In the genomic region with DNA sequence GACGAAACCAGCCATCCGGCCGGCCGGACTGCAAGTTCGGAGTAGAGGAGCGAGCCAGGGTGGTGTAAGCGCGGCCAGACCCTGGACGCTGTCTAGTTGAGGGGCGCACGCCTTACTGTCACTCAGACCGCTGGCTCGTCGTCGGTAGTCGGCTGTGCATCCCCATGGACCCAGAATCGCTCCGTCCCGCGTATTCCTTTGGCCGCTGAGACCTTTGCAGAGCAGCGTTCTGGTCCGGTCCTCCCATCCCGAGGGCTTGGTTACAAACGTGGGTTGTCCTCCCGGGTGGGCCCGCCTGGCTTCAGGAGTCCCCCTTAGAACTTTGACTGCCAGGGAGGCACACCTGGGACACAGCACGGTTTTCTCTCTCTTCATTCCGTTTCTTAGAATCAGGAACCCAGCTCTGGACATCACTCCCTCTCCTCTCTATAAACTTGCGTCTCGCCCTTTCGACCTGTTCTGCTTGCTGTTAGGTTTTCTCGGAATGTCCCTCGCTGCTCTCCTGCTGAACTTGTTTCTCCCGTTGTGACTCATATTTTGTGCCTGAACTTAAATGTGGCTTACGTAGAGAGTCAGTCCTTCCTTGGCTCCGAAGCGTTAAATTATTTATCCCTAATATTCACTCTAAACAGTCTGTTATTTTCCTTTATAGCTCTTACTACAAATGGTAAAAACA, we compare ENCODE assay signal across 8 cellular contexts. TPM values are rescaled to one million over a fixed set of nuclear protein-coding genes. Genes with fewer than 3 reads are reported as not detected.
DNase-seq lines count a peak whose midpoint lies in the region; ATAC-seq and TF ChIP-seq lines count a peak whose summit lies in the region.

No MANE protein-coding gene starts in this region.

- DNase-seq in GM12864 (ENCODE audit: low read depth) (no peak), HT1080 (ENCODE audit: low read depth) (peak; percentile 37), left ventricle myocardium superior (no peak), sciatic nerve (ENCODE audit: low spot score) (no peak), NCI-H1105 treated with DMSO at 0.1 percent for 48 hours (lab: John Stamatoyannopoulos, UW) (no peak), NCI-H2227 (lab: John Stamatoyannopoulos, UW; ENCODE audit: unreplicated experiment) (no peak)
- DNase-seq in activated naive CD4-positive, alpha-beta T cell treated with anti-CD3 and anti-CD28 coated beads, Interleukin-2, amount 50 U/mL, for 16 hours, result peak; percentile 12

- intact Hi-C loops in left ventricle myocardium superior (cut with micrococcal nuclease), result no loop called here
- intact Hi-C loops in sciatic nerve (cut with DNase I), result no loop called here

- H3K4me3 ChIP-seq in GM12864 (ENCODE audit: low read depth, low read length), result peak overlapping the region; percentile 93

- ATAC-seq in GM21526 (IDR thresholded peaks at IDR 0.05; ENCODE audit: low FRiP score, unreplicated experiment) (peak; percentile 42), left ventricle myocardium superior (peak; percentile 29), sciatic nerve (peak; percentile 52)

- no peak for TF ChIP-seq CTCF in GM12864 (IDR thresholded peaks at IDR 0.05; ENCODE audit: low read depth, low read length, missing control alignments)

RNA-seq across cellular contexts. Expression of a gene that starts 0.7 kb away (rescaled TPM):
- 104 and 112 TPM in 2 replicates for total RNA-seq in HT1080 (2014; rRNA removed; shearing (Covaris generic))
- 77.0 and 92.7 TPM in 2 replicates for polyA plus RNA-seq in HT1080 (2015; cell fraction: cytosol; rRNA removed)
- 148 and 163 TPM in 2 replicates for polyA plus RNA-seq in HT1080 (2015; cell fraction: nucleus; rRNA removed)
- total RNA-seq in left ventricle myocardium superior (12.8 TPM), sciatic nerve (21.5 TPM)

Comparison
In these comparisons a context has a peak if more than half of its experiments do, and no peak if none do; other contexts are left out.
1. DNase-seq: peak in HT1080 (single experiment) and activated naive CD4-positive, alpha-beta T cell treated with anti-CD3 and anti-CD28 coated beads, Interleukin-2, amount 50 U/mL, for 16 hours (single experiment); none in GM12864 (single experiment), left ventricle myocardium superior (single experiment), sciatic nerve (single experiment), NCI-H1105 treated with DMSO at 0.1 percent for 48 hours (single experiment) and NCI-H2227 (single experiment).
2. Peak in every context shown above with its lines, with median percentiles within 50 percentile points of each other: ATAC-seq.